Comparison of ENCODE assay signal across 23 cellular contexts in genomic region chr7:46580756-46581155, GRCh38.
"Had no signal": no experiment of that assay in that cellular context is flagged by ENCODE, and none has a peak within 500 bp of the region (broad histone marks: within the 10 kb centered on the region; RNA-seq: fewer than 3 reads in every experiment).

No MANE protein-coding gene starts in this region.

- H3K9me3 Mint-ChIP-seq: activated naive CD4-positive, alpha-beta T cell treated with anti-CD3 and anti-CD28 coated beads, Interleukin-2, amount 50 U/mL, for 24 hours had no signal

- H3K27me3 Mint-ChIP-seq: activated naive CD4-positive, alpha-beta T cell treated with anti-CD3 and anti-CD28 coated beads, Interleukin-2, amount 50 U/mL, for 24 hours; brain had no signal

- H3K4me3 Mint-ChIP-seq: activated CD8-positive, alpha-beta T cell treated with anti-CD3 and anti-CD28 coated beads, Interleukin-2, amount 10 ng/mL, durations not matched to agents 7 days and 5 days; activated naive CD4-positive, alpha-beta T cell treated with anti-CD3 and anti-CD28 coated beads, Interleukin-2, amount 50 U/mL, for 24 hours; brain; T-helper 2 cell treated with Interferon-gamma antibody and Interleukin-4, amounts not matched to agents 5 μg/mL and 100 μg/mL, for 36 hours had no signal

- H3K36me3 Mint-ChIP-seq: activated naive CD4-positive, alpha-beta T cell treated with anti-CD3 and anti-CD28 coated beads, Interleukin-2, amount 50 U/mL, for 24 hours; brain had no signal

- DNase-seq: activated CD4-positive, alpha-beta T cell treated with anti-CD3 and anti-CD28 coated beads for 48 hours; activated CD4-positive, alpha-beta T cell treated with anti-CD3 and anti-CD28 coated beads, Interleukin-2, amount 50 U/mL, for 4 hours; activated CD4-positive, CD25-positive, alpha-beta regulatory T cell treated with anti-CD3 and anti-CD28 coated beads, Interleukin-2, amount 50 U/mL, for 72 hours; activated CD8-positive, alpha-beta memory T cell treated with anti-CD3 and anti-CD28 coated beads, Interleukin-2, amount 50 U/mL, for 48 hours; activated CD8-positive, alpha-beta T cell treated with anti-CD3 and anti-CD28 coated beads, Interleukin-2, amount 10 ng/mL, durations not matched to agents 7 days and 5 days; activated naive CD4-positive, alpha-beta T cell; activated T-cell treated with anti-CD3 and anti-CD28 coated beads, Interleukin-2, amount 50 U/mL, for 1 hour; amygdala; KG1; NCI-H1048; NCI-H146; NCI-H187 treated with DMSO at 0.1 percent for 48 hours; NCI-H2081 treated with DMSO at 0.1 percent for 48 hours; NCI-H2171; NCI-H226; NCI-H510A; NCI-H526 treated with DMSO at 0.1 percent for 48 hours; SIG-M5; SW 1271 had no signal

- H3K4me3 ChIP-seq: SK-N-MC had no signal

- ATAC-seq: activated CD8-positive, alpha-beta T cell treated with anti-CD3 and anti-CD28 coated beads, Interleukin-2, amount 10 ng/mL, durations not matched to agents 7 days and 5 days had no signal

- H3K4me1 Mint-ChIP-seq: activated naive CD4-positive, alpha-beta T cell treated with anti-CD3 and anti-CD28 coated beads, Interleukin-2, amount 50 U/mL, for 24 hours; brain had no signal

- H3K27ac ChIP-seq: SK-N-MC had no signal

- H3K27ac Mint-ChIP-seq: activated CD8-positive, alpha-beta T cell treated with anti-CD3 and anti-CD28 coated beads, Interleukin-2, amount 10 ng/mL, durations not matched to agents 7 days and 5 days; activated naive CD4-positive, alpha-beta T cell treated with anti-CD3 and anti-CD28 coated beads, Interleukin-2, amount 50 U/mL, for 24 hours; brain; T-helper 2 cell treated with Interferon-gamma antibody and Interleukin-4, amounts not matched to agents 5 μg/mL and 100 μg/mL, for 36 hours had no signal
